8 cellular contexts compared by ENCODE assay signal in the genomic region with DNA sequence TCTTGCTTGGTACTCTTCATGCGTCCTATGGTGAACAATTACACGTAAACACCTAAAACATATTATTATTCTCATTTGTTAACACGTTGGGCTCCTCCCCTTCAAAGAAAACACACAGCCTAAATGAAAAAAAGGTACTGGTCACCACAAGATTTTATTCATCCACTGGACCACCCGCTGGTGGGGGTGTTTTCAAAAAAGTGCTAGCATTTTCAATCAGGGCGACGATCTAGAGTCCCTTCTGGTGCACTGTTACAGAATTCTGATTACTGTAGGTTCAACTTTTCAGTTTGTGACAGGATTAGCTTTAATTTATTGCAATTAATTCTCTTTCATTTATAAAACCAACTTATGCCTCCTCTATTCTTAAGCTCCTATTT.
DNase-seq lines count a peak whose midpoint lies in the region; ATAC-seq and TF ChIP-seq lines count a peak whose summit lies in the region.

No MANE protein-coding gene starts in this region.

- no peak for TF ChIP-seq CTCF in fibroblast of pulmonary artery (IDR thresholded peaks at IDR 0.05; ENCODE audit: low read length, missing control alignments)

- peak overlapping the region; percentile 99 for H3K9ac ChIP-seq in SK-N-MC (ENCODE audit: insufficient read length)

- no peaks in the 10 kb centered on the region for H3K9me3 ChIP-seq in SK-N-MC (ENCODE audit: low read depth, low read length)

- DNase-seq in NCI-H2227 (lab: John Stamatoyannopoulos, UW; ENCODE audit: unreplicated experiment) (peak; percentile 30), NCI-H2227 treated with DMSO at 0.1 percent for 48 hours (lab: John Stamatoyannopoulos, UW) (no peak), SK-N-MC (ENCODE audit: low read depth, low spot score) (no peak), fibroblast of pulmonary artery (ENCODE audit: low read depth) (no peak), pons (ENCODE audit: low spot score) (peak; percentile 32)
- DNase-seq in activated CD4-positive, CD25-positive, alpha-beta regulatory T cell treated with anti-CD3 and anti-CD28 coated beads, Interleukin-2, amount 50 U/mL, for 72 hours: no peak
- DNase-seq in stimulated activated CD4-positive, alpha-beta T cell treated with anti-CD3 and anti-CD28 coated beads, Interleukin-4, amount 100 ng/mL, for 1 hour: no peak

- H3K4me3 ChIP-seq in SK-N-MC: peak overlapping the region; percentile 94
- H3K4me3 ChIP-seq in fibroblast of pulmonary artery (replicated peaks; ENCODE audit: low read depth, low read length): peak overlapping the region; percentile 88

- peaks cover 36% of the 10 kb centered on the region for H3K36me3 ChIP-seq in SK-N-MC (ENCODE audit: insufficient read depth, low read length)

- peak overlapping the region; percentile 84 for H3K27ac ChIP-seq in SK-N-MC

- ATAC-seq in HG02973 (IDR thresholded peaks at IDR 0.05; ENCODE audit: unreplicated experiment): peak; percentile 20

Comparison
In these comparisons a context has a peak if more than half of its experiments do, and no peak if none do; other contexts are left out.
1. DNase-seq: peak in NCI-H2227 (single experiment) and pons (single experiment); none in NCI-H2227 treated with DMSO at 0.1 percent for 48 hours (single experiment), SK-N-MC (single experiment), fibroblast of pulmonary artery (single experiment), activated CD4-positive, CD25-positive, alpha-beta regulatory T cell treated with anti-CD3 and anti-CD28 coated beads, Interleukin-2, amount 50 U/mL, for 72 hours (single experiment) and stimulated activated CD4-positive, alpha-beta T cell treated with anti-CD3 and anti-CD28 coated beads, Interleukin-4, amount 100 ng/mL, for 1 hour (single experiment).